In the genomic region with DNA sequence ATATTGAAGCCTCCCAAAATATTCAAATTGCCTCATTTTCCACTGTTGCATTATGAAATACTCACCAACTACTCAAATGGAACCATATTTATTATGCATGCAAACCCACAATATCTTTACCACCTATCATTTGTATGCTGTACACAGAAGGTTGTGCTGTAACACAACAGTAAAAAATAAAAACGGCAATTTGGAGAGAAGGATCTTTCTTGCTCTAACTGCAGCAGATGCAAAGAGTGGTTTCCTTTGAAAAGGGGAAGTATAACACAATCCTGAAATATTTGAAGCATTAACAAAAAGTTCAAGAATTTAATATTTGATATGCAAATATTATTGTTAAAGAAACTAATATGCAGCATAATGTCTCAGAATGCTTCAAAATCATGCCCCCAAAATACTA, we compare ENCODE assay signal across 18 cellular contexts.
"Had no signal": no experiment of that assay in that cellular context is flagged by ENCODE, and none has a peak within 500 bp of the region (broad histone marks: within the 10 kb centered on the region; RNA-seq: fewer than 3 reads in every experiment).

No MANE protein-coding gene starts in this region.

- H3K27me3 Mint-ChIP-seq: naive thymus-derived CD8-positive, alpha-beta T cell had no signal

- H3K27ac Mint-ChIP-seq: naive thymus-derived CD8-positive, alpha-beta T cell; nephron progenitor cell; stimulated activated memory B cell treated with anti-CD40 and anti-IgM and Interleukin-4, amounts not matched to agents 10 μg/mL and 1 μg/mL and 100 μg/mL, for 72 hours; type B pancreatic cell had no signal

- H3K4me1 ChIP-seq: lower lobe of right lung, prostate gland, sigmoid colon, testis, tibial artery had no signal

- H3K9me3 ChIP-seq: lower lobe of right lung, prostate gland, sigmoid colon, testis, tibial artery had no signal

- H3K9me3 Mint-ChIP-seq: naive thymus-derived CD8-positive, alpha-beta T cell; nephron progenitor cell; stimulated activated memory B cell treated with anti-CD40 and anti-IgM and Interleukin-4, amounts not matched to agents 10 μg/mL and 1 μg/mL and 100 μg/mL, for 72 hours; type B pancreatic cell had no signal

- ATAC-seq: left ventricle myocardium superior; lower lobe of right lung; naive thymus-derived CD8-positive, alpha-beta T cell; right cardiac atrium; stimulated activated memory B cell treated with anti-CD40 and anti-IgM and Interleukin-4, amounts not matched to agents 10 μg/mL and 1 μg/mL and 100 μg/mL, for 72 hours; stimulated activated naive CD8-positive, alpha-beta T cell treated with anti-CD3 and anti-CD28 coated beads, Interleukin-15, Interleukin-2, amounts not matched to agents 100 U/mL and 50 U/mL, for 24 hours had no signal

- H3K4me3 ChIP-seq: dorsolateral prefrontal cortex, lower lobe of right lung, prostate gland, sigmoid colon, testis, tibial artery had no signal

- H3K36me3 ChIP-seq: lower lobe of right lung, prostate gland, sigmoid colon, tibial artery had no signal

- H3K27ac ChIP-seq: lower lobe of right lung, prostate gland, sigmoid colon, testis, tibial artery had no signal

- H3K36me3 Mint-ChIP-seq: naive thymus-derived CD8-positive, alpha-beta T cell; stimulated activated memory B cell treated with anti-CD40 and anti-IgM and Interleukin-4, amounts not matched to agents 10 μg/mL and 1 μg/mL and 100 μg/mL, for 72 hours; type B pancreatic cell had no signal

- DNase-seq: dorsolateral prefrontal cortex; effector CD4-positive, alpha-beta T cell; head of caudate nucleus; left ventricle myocardium superior; lower lobe of right lung; naive thymus-derived CD8-positive, alpha-beta T cell; nephron progenitor cell; nucleus accumbens; right cardiac atrium; sigmoid colon; stimulated activated CD4-positive, alpha-beta T cell treated with anti-CD3 and anti-CD28 coated beads, Interleukin-4, amount 100 ng/mL, for 4 hours; stimulated activated naive CD8-positive, alpha-beta T cell treated with anti-CD3 and anti-CD28 coated beads, Interleukin-15, Interleukin-2, amounts not matched to agents 100 U/mL and 50 U/mL, for 24 hours; substantia nigra; testis; tibial artery had no signal

- H3K4me3 Mint-ChIP-seq: naive thymus-derived CD8-positive, alpha-beta T cell; nephron progenitor cell; stimulated activated memory B cell treated with anti-CD40 and anti-IgM and Interleukin-4, amounts not matched to agents 10 μg/mL and 1 μg/mL and 100 μg/mL, for 72 hours; type B pancreatic cell had no signal

- H3K27me3 ChIP-seq: dorsolateral prefrontal cortex, sigmoid colon, testis, tibial artery had no signal
